23 cellular contexts compared by ENCODE assay signal in the genomic region with DNA sequence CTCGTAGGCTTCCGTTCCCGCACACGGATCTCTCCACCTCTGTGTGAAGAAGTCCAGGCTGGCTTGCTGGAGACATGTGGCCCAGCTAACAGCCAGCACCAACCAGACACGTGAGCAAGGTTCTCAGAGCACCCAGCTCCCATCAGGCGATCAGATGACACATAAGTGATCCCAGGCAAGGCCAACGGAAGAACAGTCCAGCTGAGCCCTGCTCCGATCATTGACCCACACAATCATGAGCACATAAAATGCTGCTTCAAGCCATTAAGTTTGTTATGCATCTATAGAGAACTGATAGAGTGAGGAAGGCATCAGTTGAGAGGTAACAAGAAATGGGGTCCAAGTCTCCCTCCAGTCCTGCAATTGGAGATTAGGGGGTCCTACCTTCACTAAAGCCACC.
"Had no signal": no experiment of that assay in that cellular context is flagged by ENCODE, and none has a peak within 500 bp of the region (broad histone marks: within the 10 kb centered on the region; RNA-seq: fewer than 3 reads in every experiment).

No MANE protein-coding gene starts in this region.

- H3K27me3 ChIP-seq: dorsolateral prefrontal cortex, heart right ventricle, ovary, transverse colon, uterus had no signal

- H3K9me3 ChIP-seq: mucosa of descending colon, ovary, prostate gland, transverse colon, uterus had no signal

- H3K36me3 ChIP-seq: ovary, prostate gland, transverse colon, uterus had no signal

- H3K36me3 Mint-ChIP-seq: naive B cell had no signal

- ATAC-seq: activated CD8-positive, alpha-beta T cell treated with anti-CD3 and anti-CD28 coated beads, Interleukin-2, amount 10 ng/mL, durations not matched to agents 7 days and 5 days; heart right ventricle; left cardiac atrium; mucosa of descending colon; right cardiac atrium had no signal

- H3K27me3 Mint-ChIP-seq: activated naive CD4-positive, alpha-beta T cell treated with anti-CD3 and anti-CD28 coated beads, Interleukin-2, amount 50 U/mL, for 24 hours; memory B cell; naive B cell; stimulated activated naive CD8-positive, alpha-beta T cell treated with anti-CD3 and anti-CD28 coated beads, Interleukin-15, Interleukin-2, amounts not matched to agents 100 ng/mL and 50 ng/mL, for 24 hours had no signal

- H3K4me1 Mint-ChIP-seq: activated naive CD4-positive, alpha-beta T cell treated with anti-CD3 and anti-CD28 coated beads, Interleukin-2, amount 50 U/mL, for 24 hours; memory B cell; naive B cell had no signal

- H3K9me3 Mint-ChIP-seq: activated naive CD4-positive, alpha-beta T cell treated with anti-CD3 and anti-CD28 coated beads, Interleukin-2, amount 50 U/mL, for 24 hours; memory B cell; naive B cell; neural crest cell; stimulated activated naive CD8-positive, alpha-beta T cell treated with anti-CD3 and anti-CD28 coated beads, Interleukin-15, Interleukin-2, amounts not matched to agents 100 ng/mL and 50 ng/mL, for 24 hours had no signal

- H3K4me3 ChIP-seq: dorsolateral prefrontal cortex, heart right ventricle, mucosa of descending colon, ovary, prostate gland, transverse colon, uterus had no signal

- DNase-seq: activated CD4-positive, alpha-beta T cell treated with anti-CD3 and anti-CD28 coated beads for 1 hour; activated CD4-positive, alpha-beta T cell treated with anti-CD3 and anti-CD28 coated beads, Interleukin-2, amount 50 U/mL, for 1 hour; activated CD8-positive, alpha-beta T cell treated with anti-CD3 and anti-CD28 coated beads, Interleukin-2, amount 10 ng/mL, durations not matched to agents 7 days and 5 days; activated gamma-delta T cell treated with Interleukin-2 at 50 U/mL for 16 hours; aorta; central memory CD4-positive, alpha-beta T cell; dorsolateral prefrontal cortex; heart right ventricle; islet precursor cell; left cardiac atrium; mucosa of descending colon; naive B cell; ovary; right cardiac atrium; stimulated activated CD4-positive, alpha-beta T cell treated with anti-CD3 and anti-CD28 coated beads, Interleukin-12 subunit alpha, Interleukin-12 subunit beta, amount 100 ng/mL, for 4 hours; stimulated activated CD4-positive, alpha-beta T cell treated with anti-CD3 and anti-CD28 coated beads, Interleukin-4, amount 100 ng/mL, for 4 hours; transverse colon; uterus had no signal

- H3K27ac ChIP-seq: ovary, prostate gland, transverse colon, uterus had no signal

- H3K4me3 Mint-ChIP-seq: activated CD8-positive, alpha-beta T cell treated with anti-CD3 and anti-CD28 coated beads, Interleukin-2, amount 10 ng/mL, durations not matched to agents 7 days and 5 days; activated naive CD4-positive, alpha-beta T cell treated with anti-CD3 and anti-CD28 coated beads, Interleukin-2, amount 50 U/mL, for 24 hours; memory B cell; naive B cell; neural crest cell; stimulated activated naive CD8-positive, alpha-beta T cell treated with anti-CD3 and anti-CD28 coated beads, Interleukin-15, Interleukin-2, amounts not matched to agents 100 ng/mL and 50 ng/mL, for 24 hours had no signal

- H3K27ac Mint-ChIP-seq: activated CD8-positive, alpha-beta T cell treated with anti-CD3 and anti-CD28 coated beads, Interleukin-2, amount 10 ng/mL, durations not matched to agents 7 days and 5 days; activated naive CD4-positive, alpha-beta T cell treated with anti-CD3 and anti-CD28 coated beads, Interleukin-2, amount 50 U/mL, for 24 hours; memory B cell; stimulated activated naive CD8-positive, alpha-beta T cell treated with anti-CD3 and anti-CD28 coated beads, Interleukin-15, Interleukin-2, amounts not matched to agents 100 ng/mL and 50 ng/mL, for 24 hours had no signal
